Comparison of ENCODE assay signal across 23 cellular contexts in the genomic region with DNA sequence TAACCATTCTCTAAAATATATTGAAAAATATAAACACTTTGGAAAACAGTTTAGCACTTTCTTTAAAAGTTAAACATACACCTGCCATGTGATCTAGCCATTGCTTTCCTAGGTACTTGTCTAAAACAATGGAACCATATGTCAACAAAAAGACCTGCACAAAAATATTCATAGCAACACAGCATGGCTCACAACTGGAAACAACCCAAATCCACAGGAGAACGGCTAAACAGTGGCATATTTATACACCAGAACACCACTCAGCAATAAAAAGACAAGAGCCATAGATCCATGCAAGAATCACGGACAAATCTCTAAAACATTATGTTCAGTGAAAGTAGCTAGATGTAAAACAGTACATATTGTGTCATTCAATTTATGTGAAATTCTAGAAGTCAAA.
"Had no signal": no experiment of that assay in that cellular context is flagged by ENCODE, and none has a peak within 500 bp of the region (broad histone marks: within the 10 kb centered on the region; RNA-seq: fewer than 3 reads in every experiment).

No MANE protein-coding gene starts in this region.

- DNase-seq: activated B cell treated with CpG ODN at 0.5 μM for 24 hours; activated CD4-positive, alpha-beta T cell treated with anti-CD3 and anti-CD28 coated beads for 48 hours; activated CD4-positive, alpha-beta T cell treated with anti-CD3 and anti-CD28 coated beads, Interleukin-2, amount 50 U/mL, for 1 hour; activated CD4-positive, alpha-beta T cell treated with anti-CD3 and anti-CD28 coated beads, Interleukin-2, amount 50 U/mL, for 48 hours; activated CD8-positive, alpha-beta memory T cell treated with anti-CD3 and anti-CD28 coated beads for 24 hours; activated CD8-positive, alpha-beta T cell treated with anti-CD3 and anti-CD28 coated beads for 36 hours; activated effector memory CD4-positive, alpha-beta T cell treated with Interleukin-2 at 50 U/mL for 16 hours; activated gamma-delta T cell treated with Interleukin-2 at 50 U/mL for 16 hours; activated naive CD4-positive, alpha-beta T cell treated with anti-CD3 and anti-CD28 coated beads, Interleukin-2, amount 50 U/mL, for 16 hours; activated naive CD4-positive, alpha-beta T cell treated with Interleukin-2 at 50 U/mL for 16 hours; activated T-cell treated with anti-CD3 and anti-CD28 coated beads, Interleukin-2, amount 50 U/mL, for 4 hours; amniotic stem cell; anterior cingulate cortex; brain microvascular endothelial cell; colonic mucosa; effector CD8-positive, alpha-beta T cell; esophagus squamous epithelium; foreskin melanocyte; head of caudate nucleus; T-helper 1 cell; T-helper 17 cell; T1000; WERI-Rb-1 had no signal
